ENCODE assay signal across 8 cellular contexts in the genomic region with DNA sequence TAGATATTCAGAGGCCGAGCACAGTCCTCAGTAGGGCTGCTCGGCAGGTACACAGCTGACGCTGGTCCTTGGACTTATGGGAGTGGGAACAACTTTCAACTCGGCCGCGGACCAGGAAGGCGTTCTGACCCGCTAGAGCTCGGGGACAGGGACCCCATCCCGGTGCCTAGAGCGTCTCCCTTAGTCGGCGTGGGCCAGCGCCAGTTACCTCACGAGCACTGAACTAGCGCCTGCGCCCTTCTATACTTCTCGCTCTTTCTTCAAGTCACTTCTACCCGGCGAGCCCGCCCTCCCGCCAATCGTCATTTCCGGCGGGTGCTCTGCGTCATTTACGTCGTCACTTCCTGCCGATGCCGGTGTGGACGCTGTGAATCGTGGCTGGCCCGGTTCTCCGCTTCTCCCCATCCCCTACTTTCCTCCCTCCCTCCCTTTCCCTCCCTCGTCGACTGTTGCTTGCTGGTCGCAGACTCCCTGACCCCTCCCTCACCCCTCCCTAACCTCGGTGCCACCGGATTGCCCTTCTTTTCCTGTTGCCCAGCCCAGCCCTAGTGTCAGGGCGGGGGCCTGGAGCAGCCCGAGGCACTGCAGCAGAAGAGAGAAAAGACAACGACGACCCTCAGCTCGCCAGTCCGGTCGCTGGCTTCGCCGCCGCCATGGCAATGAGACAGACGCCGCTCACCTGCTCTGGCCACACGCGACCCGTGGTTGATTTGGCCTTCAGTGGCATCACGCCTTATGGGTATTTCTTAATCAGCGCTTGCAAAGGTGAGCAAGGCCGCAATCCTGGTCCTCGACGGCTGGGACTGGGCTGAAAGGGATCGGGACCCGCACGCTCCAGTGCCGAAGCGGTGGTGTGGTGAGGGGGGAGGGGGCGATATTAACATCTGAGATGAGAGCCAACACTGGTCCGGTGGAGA. TPM values are rescaled to one million over a fixed set of nuclear protein-coding genes. Genes with fewer than 3 reads are reported as not detected.
A peak's percentile ranks its signal among the peaks of the same experiment; 100 is the strongest.
DNase-seq lines count a peak whose midpoint lies in the region; ATAC-seq and TF ChIP-seq lines count a peak whose summit lies in the region.

A gene with protein sequence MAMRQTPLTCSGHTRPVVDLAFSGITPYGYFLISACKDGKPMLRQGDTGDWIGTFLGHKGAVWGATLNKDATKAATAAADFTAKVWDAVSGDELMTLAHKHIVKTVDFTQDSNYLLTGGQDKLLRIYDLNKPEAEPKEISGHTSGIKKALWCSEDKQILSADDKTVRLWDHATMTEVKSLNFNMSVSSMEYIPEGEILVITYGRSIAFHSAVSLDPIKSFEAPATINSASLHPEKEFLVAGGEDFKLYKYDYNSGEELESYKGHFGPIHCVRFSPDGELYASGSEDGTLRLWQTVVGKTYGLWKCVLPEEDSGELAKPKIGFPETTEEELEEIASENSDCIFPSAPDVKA (plus strand): TSS at position 333 of the 917 bp plus-strand sequence. CDS start 321 bp downstream, at position 654.

- H3K4me3 Mint-ChIP-seq in activated T-helper 17 cell treated with anti-CD3 and anti-CD28 coated beads, Interleukin-2, amount 50 U/mL, for 72 hours, result peak within 1 kb of the TSS; percentile 94
- H3K4me3 Mint-ChIP-seq in naive thymus-derived CD8-positive, alpha-beta T cell, result peak within 1 kb of the TSS; percentile 95 to 100 (median 98)

- POLR2A ChIA-PET in RWPE1 (lab: Yijun Ruan, JAX; ENCODE audit: low non-redundant PET), result interaction anchor here (0.5 to 0.6 kb wide), 2 partner anchors 11 to 44 kb away, joined by 6 to 7 read pairs; no protein-coding TSS in a partner anchor
- POLR2A ChIA-PET in naive thymus-derived CD8-positive, alpha-beta T cell (lab: Charles Lee), result interaction anchor here (1.0 to 2.7 kb wide), 3 partner anchors 12 to 1113 kb away, joined by 3 to 10 read pairs (median 3); a partner anchor contains a TSS

- TF ChIP-seq CTCF in LNCaP clone FGC (IDR thresholded peaks at IDR 0.05; ENCODE audit: control insufficient read depth, extremely low read depth, insufficient read depth), result no peak
- no peak for TF ChIP-seq CTCF in RWPE1 (conservative IDR thresholded peaks at IDR 0.05; ENCODE audit: low read depth)
- TF ChIP-seq CTCF in fibroblast of lung (conservative IDR thresholded peaks at IDR 0.05 in 1 of 2, IDR thresholded peaks at IDR 0.05 in 1 of 2; ENCODE audit: low read depth in 1 of 2, low read length in 2 of 2), result no peak

- CTCF ChIA-PET in RWPE1 (lab: Yijun Ruan, JAX), result interaction anchor here (0.5 kb wide), 1 partner anchor 91 kb away, joined by 3 read pairs; no protein-coding TSS in a partner anchor

- peak within 1 kb of the TSS; percentile 97 for H3K27ac Mint-ChIP-seq in activated T-helper 17 cell treated with anti-CD3 and anti-CD28 coated beads, Interleukin-2, amount 50 U/mL, for 72 hours
- peak within 1 kb of the TSS; percentile 95 to 100 (median 100) for H3K27ac Mint-ChIP-seq in naive thymus-derived CD8-positive, alpha-beta T cell

- H3K27me3 ChIP-seq in fibroblast of lung (ENCODE audit: control insufficient read depth, insufficient read depth, low read length), result no peaks in the 10 kb centered on the region

- H3K9me3 ChIP-seq in fibroblast of lung (ENCODE audit: control insufficient read depth, insufficient read depth, low read depth, low read length), result no peaks in the 10 kb centered on the region

- H3K4me1 Mint-ChIP-seq in activated T-helper 17 cell treated with anti-CD3 and anti-CD28 coated beads, Interleukin-2, amount 50 U/mL, for 72 hours, result peaks cover 37% of the 10 kb centered on the region
- peaks cover 32 to 58% (median 56%) of the 10 kb centered on the region in 4 donors for H3K4me1 Mint-ChIP-seq in naive thymus-derived CD8-positive, alpha-beta T cell

- ATAC-seq in activated T-helper 17 cell treated with anti-CD3 and anti-CD28 coated beads, Interleukin-2, amount 50 U/mL, for 72 hours (replicated peaks), result peak; percentile 98
- peak; percentile 93 to 96 for ATAC-seq in naive thymus-derived CD8-positive, alpha-beta T cell

- peak within 1 kb of the TSS; percentile 91 for H3K4me2 ChIP-seq in fibroblast of lung (ENCODE audit: extremely low read depth, insufficient read depth, low read length)

- DNase-seq in Daoy (ENCODE audit: low read depth), result peak; percentile 98
- peak; percentile 80 for DNase-seq in GOT3 (lab: John Stamatoyannopoulos, UW)
- DNase-seq in LNCaP clone FGC (ENCODE audit: low read depth), result peak; percentile 92
- peak; percentile 88 for DNase-seq in RWPE1 (ENCODE audit: low spot score)
- DNase-seq in fibroblast of lung (ENCODE audit: low read depth in 2 of 2), result peak; percentile 97 to 98
- DNase-seq in naive thymus-derived CD8-positive, alpha-beta T cell, result peak; percentile 87 to 98 (median 96)
- DNase-seq in stimulated activated naive CD4-positive, alpha-beta T cell (lab: John Stamatoyannopoulos, UW), result peak; percentile 91 to 97 (median 94)

- peaks cover 49% of the 10 kb centered on the region for H3K79me2 ChIP-seq in fibroblast of lung (ENCODE audit: control insufficient read depth, insufficient read depth, low read length)

- H3K9ac ChIP-seq in fibroblast of lung (ENCODE audit: insufficient read depth, low read length), result peak within 1 kb of the TSS; percentile 99

- peaks cover 55% of the 10 kb centered on the region for H3K36me3 Mint-ChIP-seq in activated T-helper 17 cell treated with anti-CD3 and anti-CD28 coated beads, Interleukin-2, amount 50 U/mL, for 72 hours (ENCODE audit: low read depth)
- peaks cover 0 to 36% (median 8%) of the 10 kb centered on the region in 3 donors for H3K36me3 Mint-ChIP-seq in naive thymus-derived CD8-positive, alpha-beta T cell

- H2AFZ ChIP-seq in fibroblast of lung (ENCODE audit: low read length), result peak within 1 kb of the TSS; percentile 98

- H3K9me3 Mint-ChIP-seq in activated T-helper 17 cell treated with anti-CD3 and anti-CD28 coated beads, Interleukin-2, amount 50 U/mL, for 72 hours, result no peaks in the 10 kb centered on the region
- H3K9me3 Mint-ChIP-seq in naive thymus-derived CD8-positive, alpha-beta T cell, result peaks cover 0 to 5% (median 0%) of the 10 kb centered on the region in 9 donors

- H3K27ac ChIP-seq in RWPE1, result peak within 1 kb of the TSS; percentile 88
- H3K27ac ChIP-seq in fibroblast of lung (ENCODE audit: insufficient read depth, low read length), result peak within 1 kb of the TSS; percentile 99

- no peaks in the 10 kb centered on the region for H3K27me3 Mint-ChIP-seq in activated T-helper 17 cell treated with anti-CD3 and anti-CD28 coated beads, Interleukin-2, amount 50 U/mL, for 72 hours
- H3K27me3 Mint-ChIP-seq in naive thymus-derived CD8-positive, alpha-beta T cell, result no peaks in the 10 kb centered on the region

- no peaks in the 10 kb centered on the region for H4K20me1 ChIP-seq in fibroblast of lung (ENCODE audit: control insufficient read depth, extremely low read depth, insufficient read depth, low read length)

- peak within 1 kb of the TSS; percentile 84 for H3K4me3 ChIP-seq in LNCaP clone FGC (ENCODE audit: low read depth, low read length)
- H3K4me3 ChIP-seq in fibroblast of lung (replicated peaks in 1 of 4; ENCODE audit: control extremely low read depth in 1 of 4, insufficient read depth in 1 of 4, low read depth in 3 of 4, low read length in 4 of 4), result peak within 1 kb of the TSS; percentile 87 to 99 (median 94)

- peaks cover 2% of the 10 kb centered on the region for H3K36me3 ChIP-seq in fibroblast of lung (ENCODE audit: control insufficient read depth, insufficient read depth, low read length)

- no peaks in the 10 kb centered on the region for H3K4me1 ChIP-seq in fibroblast of lung (ENCODE audit: control insufficient read depth, extremely low read depth, insufficient read depth, low read length)

RNA-seq across cellular contexts. Expression of the gene that starts here (rescaled TPM):
- total RNA-seq in Daoy (2014; rRNA removed; shearing (Covaris generic)), result 116 and 119 TPM in 2 replicates
- 100 to 1,000 TPM in 1 of 2 donors, 10 to 100 TPM in 1; 62.4 to 131 TPM for total RNA-seq in activated T-helper 17 cell treated with anti-CD3 and anti-CD28 coated beads, Interleukin-2, amount 50 U/mL, for 72 hours
- 47.3 and 60.1 TPM in 2 replicates for total RNA-seq in fibroblast of lung
- polyA plus RNA-seq in fibroblast of lung, result 212 and 215 TPM in 2 replicates
- polyA plus RNA-seq in fibroblast of lung (2012), result 147 and 171 TPM in 2 replicates
- 44.0 and 46.7 TPM in 2 replicates for polyA minus RNA-seq in fibroblast of lung (ENCODE audit: low replicate concordance)
- total RNA-seq in naive thymus-derived CD8-positive, alpha-beta T cell, result 10 to 100 TPM; 49.6 to 54.3 TPM
- 100 to 1,000 TPM in 2 of 3 donors, 10 to 100 TPM in 1; 99.2 to 126 (median 112) TPM for polyA plus RNA-seq in naive thymus-derived CD8-positive, alpha-beta T cell

Comparison
In these comparisons a context has a peak if more than half of its experiments do, and no peak if none do; other contexts are left out.
1. Peak in every context shown above with its lines: DNase-seq, ATAC-seq, H3K4me3 ChIP-seq and H3K27ac ChIP-seq.